ENCODE assay signal across 22 cellular contexts in the genomic region with DNA sequence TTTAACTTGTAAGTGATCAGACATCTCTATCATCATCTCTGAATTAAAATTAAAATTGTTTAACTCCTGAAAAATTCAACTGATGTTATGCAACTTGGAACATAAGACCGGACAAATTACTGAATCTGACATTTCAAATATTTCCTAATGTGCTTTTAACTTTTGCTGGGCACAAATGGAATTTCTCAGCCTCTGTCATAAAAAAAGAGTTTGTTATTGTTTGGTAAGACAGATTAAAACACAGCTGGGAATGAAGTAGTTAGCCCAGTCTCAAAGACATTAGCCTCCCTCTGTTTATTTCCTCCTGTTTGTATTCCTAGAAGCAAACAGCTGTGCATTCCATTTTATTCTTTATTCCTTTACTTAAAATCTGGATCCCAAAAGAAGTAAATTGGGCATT. TPM values are rescaled to one million over a fixed set of nuclear protein-coding genes. Genes with fewer than 3 reads are reported as not detected.
DNase-seq lines count a peak whose midpoint lies in the region; ATAC-seq, FAIRE-seq and TF ChIP-seq lines count a peak whose summit lies in the region.
"Had no signal": no experiment of that assay in that cellular context is flagged by ENCODE, and none has a peak within 500 bp of the region (broad histone marks: within the 10 kb centered on the region; RNA-seq: fewer than 3 reads in every experiment).

No MANE protein-coding gene starts in this region.

- peaks cover 23% of the 10 kb centered on the region; the same call in 1 of the 2 replicates for H3K79me2 ChIP-seq in GM23248 (ENCODE audit: insufficient read depth)

- WGBS in GM23248 (ENCODE audit: low coverage in 1 of 2, low lambda C conversion rate in 2 of 2, missing lambda C conversion rate in 2 of 2), 2 experiments = 7% methylated on average over 1 of the region's 1 CpG
- WGBS in pancreas, 2 donors = 49 to 56% methylated on average over 1 of the region's 1 CpG

- CTCF ChIA-PET in A673 (lab: Charles Lee) = no interaction called here
- CTCF ChIA-PET in GM10248 (lab: Yijun Ruan, JAX) = interaction anchor here (1.0 to 1.6 kb wide), 2 partner anchors 13 to 27 kb away, joined by 3 to 4 read pairs; no protein-coding TSS in a partner anchor

- H4K20me1 ChIP-seq in GM23248 (ENCODE audit: insufficient read depth) = no peaks in the 10 kb centered on the region

- peak overlapping the region; percentile 9; the same call in 1 of the 2 replicates for H2AFZ ChIP-seq in GM23248

- ATAC-seq in left lobe of liver = peak; percentile 16
- no peak for ATAC-seq in pancreas
- ATAC-seq in GM18511 (IDR thresholded peaks at IDR 0.05; ENCODE audit: unreplicated experiment) = no peak
- ATAC-seq: activated naive CD4-positive, alpha-beta T cell treated with anti-CD3 and anti-CD28 coated beads, Interleukin-2, amount 50 U/mL, for 72 hours; body of pancreas; left colon; WTC11 had no signal

- no peaks in the 10 kb centered on the region for H3K9me2 ChIP-seq in GM23248 (ENCODE audit: insufficient read depth)

- no peak overlapping the region for H3K9ac ChIP-seq in GM23248

- H3K4me1 ChIP-seq in A673 (ENCODE audit: insufficient read depth, low read length, poor library complexity, severe bottlenecking) = no peaks in the 10 kb centered on the region
- H3K4me1 ChIP-seq in GM23248 (ENCODE audit: insufficient read depth) = peaks cover 12% of the 10 kb centered on the region; the same call in 1 of the 2 replicates
- peaks cover 0 to 6% (median 3%) of the 10 kb centered on the region in 3 donors for H3K4me1 ChIP-seq in pancreas

- H3F3A ChIP-seq in GM23248 (ENCODE audit: insufficient read depth) = peaks cover 9% of the 10 kb centered on the region; the same call in 1 of the 2 replicates

- peak overlapping the region; percentile 42 for H3K4me2 ChIP-seq in GM23248 (ENCODE audit: unreplicated experiment)

- H3K27ac ChIP-seq in A673 (ENCODE audit: low read depth, low read length, poor library complexity, severe bottlenecking) (no peak overlapping the region), GM23248 (no peak overlapping the region), pancreas (no peak overlapping the region)
- H3K27ac ChIP-seq: body of pancreas, coronary artery, SJSA1, upper lobe of left lung had no signal

- DNase-seq in A673 (ENCODE audit: low spot score) (peak; percentile 9), GM23248 (peak; percentile 19), fibroblast of gingiva (ENCODE audit: low read depth) (peak; percentile 74), left lobe of liver (ENCODE audit: low spot score) (no peak), GM10248 (ENCODE audit: extremely low spot score) (no peak), pancreas (no peak)
- no peak for DNase-seq in activated CD4-positive, alpha-beta T cell treated with anti-CD3 and anti-CD28 coated beads for 48 hours
- DNase-seq: activated CD4-positive, alpha-beta memory T cell treated with anti-CD3 and anti-CD28 coated beads for 36 hours; activated T-cell treated with anti-CD3 and anti-CD28 coated beads, Interleukin-2, amount 50 U/mL, for 48 hours; body of pancreas; CD4-positive, alpha-beta T cell; left colon; NCI-H1694; NCI-H82; stimulated activated CD4-positive, alpha-beta T cell treated with anti-CD3 and anti-CD28 coated beads, Interleukin-1b, Interleukin-23, amount 100 ng/mL, for 48 hours; upper lobe of left lung had no signal

- no peak overlapping the region for H3K4me3 ChIP-seq in A673 (ENCODE audit: low read depth, low read length, poor library complexity, severe bottlenecking)
- H3K4me3 ChIP-seq in GM23248 = no peak overlapping the region
- no peak overlapping the region for H3K4me3 ChIP-seq in pancreas
- H3K4me3 ChIP-seq: body of pancreas, coronary artery, SJSA1, upper lobe of left lung had no signal

- H3K9me3 ChIP-seq in A673 (ENCODE audit: low read depth, low read length, poor library complexity, severe bottlenecking) (no peaks in the 10 kb centered on the region), GM23248 (ENCODE audit: low read depth) (no peaks in the 10 kb centered on the region), pancreas (no peaks in the 10 kb centered on the region)
- H3K9me3 ChIP-seq: body of pancreas, SJSA1, upper lobe of left lung had no signal

- in situ Hi-C loops in GM23248 (cut with MboI) = no loop called here

- intact Hi-C loops in A673 (cut with micrococcal nuclease; ENCODE audit: unreplicated experiment) (no loop called here), pancreas (cut with DNase I) (no loop called here)

- no TSS peak for BruUV-seq in A673 (replicated peaks; lab: Mats Ljungman, UMichigan)

- H3K27me3 ChIP-seq in A673 (replicated peaks; ENCODE audit: insufficient read depth, low read depth, low read length, poor library complexity) (no peaks in the 10 kb centered on the region), GM23248 (replicated peaks; ENCODE audit: insufficient read depth) (no peaks in the 10 kb centered on the region), pancreas (no peaks in the 10 kb centered on the region)
- H3K27me3 ChIP-seq: body of pancreas, SJSA1, upper lobe of left lung had no signal

- TF ChIP-seq CTCF in A673 (conservative IDR thresholded peaks at IDR 0.05; ENCODE audit: low read depth, low read length) = no peak
- no peak for TF ChIP-seq CTCF in GM10248 (IDR thresholded peaks at IDR 0.05; ENCODE audit: control extremely low read depth, extremely low read depth, low read depth, missing control alignments)
- TF ChIP-seq CTCF in pancreas (IDR thresholded peaks at IDR 0.05) = no peak

- POLR2A ChIA-PET in A673 (lab: Charles Lee; ENCODE audit: low non-redundant PET) = no interaction called here
- POLR2A ChIA-PET in GM10248 (lab: Yijun Ruan, JAX) = no interaction called here

- no peak for FAIRE-seq in pancreas (lab: Jason Lieb, UNC)
- FAIRE-seq: A204.1 had no signal

- H3K36me3 ChIP-seq in A673 (ENCODE audit: insufficient read depth, low read length, poor library complexity, severe bottlenecking) (no peaks in the 10 kb centered on the region), GM23248 (ENCODE audit: low read depth) (no peaks in the 10 kb centered on the region), pancreas (no peaks in the 10 kb centered on the region)
- H3K36me3 ChIP-seq: SJSA1, upper lobe of left lung had no signal

RNA-seq across cellular contexts. Expression of a gene that starts 29.4 kb away (rescaled TPM):
- 14.0 and 17.7 TPM in 2 replicates for total RNA-seq in A673 (2021)
- total RNA-seq in GM23248 (2014; rRNA removed; shearing (Covaris generic)) = 12.1 and 12.4 TPM in 2 replicates
- 9.1 and 10.0 TPM in 2 replicates for polyA plus RNA-seq in GM23248 (2016; fragmentation: Nextera tagmentation; extraction: Ambion mirVana)
- total RNA-seq in left lobe of liver = 15.8 TPM
- total RNA-seq in pancreas = 10 to 100 TPM; 16.7 to 26.4 (median 18.2) TPM
- 10 to 100 TPM; 10.3 to 14.7 TPM for polyA plus RNA-seq in pancreas

Comparison
In these comparisons a context has a peak if more than half of its experiments do, and no peak if none do; other contexts are left out.
1. DNase-seq: peak in A673 (single experiment), GM23248 (single experiment) and fibroblast of gingiva (single experiment); none in left lobe of liver (single experiment), GM10248 (single experiment), pancreas (0 of 6) and activated CD4-positive, alpha-beta T cell treated with anti-CD3 and anti-CD28 coated beads for 48 hours (single experiment).